In the genomic region with DNA sequence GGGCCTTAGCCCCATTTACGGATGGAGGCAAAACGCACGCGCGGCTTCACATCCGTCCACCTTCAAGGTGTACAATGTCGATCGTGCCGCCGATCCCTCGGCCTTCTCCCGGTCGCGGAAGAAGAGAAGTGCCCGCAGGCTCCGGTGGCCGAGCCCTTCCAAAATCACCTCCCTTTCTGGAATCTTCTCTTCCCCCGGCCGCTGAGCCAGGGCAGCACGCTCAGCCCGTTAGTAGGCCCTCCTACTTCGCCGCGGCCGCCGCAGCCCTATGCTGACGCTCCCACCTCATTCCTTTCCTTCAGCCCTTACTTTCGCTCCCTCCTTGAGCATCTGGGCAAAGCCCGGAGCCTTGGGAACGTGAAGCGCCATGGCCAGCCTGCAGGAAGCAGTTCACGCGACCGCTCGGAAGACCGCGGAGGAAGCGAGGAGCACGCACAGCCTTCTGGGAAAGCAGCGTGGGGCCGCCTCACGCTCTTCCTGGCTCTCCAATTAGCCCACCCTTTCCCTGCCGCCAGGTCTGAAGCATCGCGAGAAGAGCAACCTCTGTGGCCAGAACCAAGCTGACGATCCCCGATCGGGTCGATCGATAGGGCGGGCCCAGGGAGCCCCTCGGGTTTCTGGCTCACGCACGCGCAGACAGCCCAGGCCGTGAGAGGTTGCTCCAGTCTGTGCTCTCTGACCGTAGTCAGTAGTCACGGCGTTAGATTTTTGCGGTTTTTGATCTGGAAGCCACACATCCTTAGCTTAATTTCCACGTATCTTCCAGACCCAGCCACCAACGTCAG, we compare ENCODE assay signal across 8 cellular contexts. TPM values are rescaled to one million over a fixed set of nuclear protein-coding genes. Genes with fewer than 3 reads are reported as not detected.
DNase-seq lines count a peak whose midpoint lies in the region; ATAC-seq, FAIRE-seq and TF ChIP-seq lines count a peak whose summit lies in the region.

Gene CCT8, minus strand, starts transcription at position 427 of the 785 bp plus-strand sequence. Its CDS starts 58 bp downstream, at position 369.

- POLR2A ChIA-PET in OCI-LY7 (lab: Charles Lee): interaction anchor here (0.5 to 4.6 kb wide), 23 partner anchors 8 to 325 kb away, joined by 3 to 35 read pairs (median 6); partner anchors contain the start of genes RWDD2B and USP16

- DNase-seq in D721Med (ENCODE audit: insufficient read length, low spot score) (peak; percentile 42), HuH-7.5 (ENCODE audit: low spot score) (peak; percentile 69), OCI-LY7 (ENCODE audit: low spot score) (peak; percentile 100), activated T-cell treated with anti-CD3 and anti-CD28 coated beads for 1 hour (ENCODE audit: low read depth) (peak; percentile 97), endothelial cell (ENCODE audit: low spot score) (peak; percentile 98), mesothelial cell of epicardium (ENCODE audit: low spot score in 2 of 2, unreplicated experiment in 2 of 2) (peak; percentile 94 to 95)
- peak; percentile 98 to 99 for DNase-seq in stimulated activated CD8-positive, alpha-beta memory T cell treated with anti-CD3 and anti-CD28 coated beads, Interleukin-15, amount 100 ng/mL, for 48 hours (ENCODE audit: low read depth in 2 of 2)

- TF ChIP-seq CTCF in D721Med (IDR thresholded peaks at IDR 0.05; ENCODE audit: insufficient read depth, missing control alignments) (no peak), OCI-LY7 (conservative IDR thresholded peaks at IDR 0.05; ENCODE audit: low read length) (no peak), endothelial cell (IDR thresholded peaks at IDR 0.05; ENCODE audit: unreplicated experiment) (no peak), mesothelial cell of epicardium (IDR thresholded peaks at IDR 0.05; ENCODE audit: unreplicated experiment) (no peak)

- H3K27ac Mint-ChIP-seq in endothelial cell (ENCODE audit: unreplicated experiment) (peak within 1 kb of the TSS; percentile 99), mesothelial cell of epicardium (peak within 1 kb of the TSS; percentile 99)

- peak within 1 kb of the TSS; percentile 100 for H3K4me3 ChIP-seq in OCI-LY7 (ENCODE audit: low read depth, low read length, poor library complexity, severe bottlenecking)

- peaks cover 50% of the 10 kb centered on the region for H3K36me3 ChIP-seq in OCI-LY7 (ENCODE audit: insufficient read depth, low read length)

- H3K36me3 Mint-ChIP-seq in endothelial cell (ENCODE audit: low read depth, unreplicated experiment): peaks cover 6% of the 10 kb centered on the region
- no peaks in the 10 kb centered on the region for H3K36me3 Mint-ChIP-seq in mesothelial cell of epicardium

- ATAC-seq in GM21526 (IDR thresholded peaks at IDR 0.05; ENCODE audit: low FRiP score, unreplicated experiment): peak; percentile 93

- intact Hi-C loops in OCI-LY7 (cut with micrococcal nuclease; ENCODE audit: unreplicated experiment): loop anchor here (1.0 to 2.0 kb wide), 3 partner anchors 49 to 225 kb away; partner anchors contain the start of genes BACH1, LTN1 and USP16

- BruUV-seq in OCI-LY7 (replicated peaks; lab: Mats Ljungman, UMichigan): no TSS peak

- H3K4me3 Mint-ChIP-seq in endothelial cell (ENCODE audit: unreplicated experiment) (peak within 1 kb of the TSS; percentile 99), mesothelial cell of epicardium (peak within 1 kb of the TSS; percentile 99)

- H3K4me1 Mint-ChIP-seq in endothelial cell (ENCODE audit: unreplicated experiment) (peaks cover 29% of the 10 kb centered on the region), mesothelial cell of epicardium (peaks cover 18% of the 10 kb centered on the region)

- peaks cover 57% of the 10 kb centered on the region for H3K79me2 ChIP-seq in OCI-LY7 (ENCODE audit: insufficient read depth, low read depth, low read length)

- no peak for FAIRE-seq in D721Med (lab: Jason Lieb, UNC)

- H3K9me3 Mint-ChIP-seq in endothelial cell (ENCODE audit: unreplicated experiment) (no peaks in the 10 kb centered on the region), mesothelial cell of epicardium (no peaks in the 10 kb centered on the region)

- no peaks in the 10 kb centered on the region for H3K9me2 ChIP-seq in OCI-LY7 (ENCODE audit: insufficient read depth, low read length)

- CTCF ChIA-PET in OCI-LY7 (lab: Charles Lee; ENCODE audit: unreplicated experiment): interaction anchor here (1.5 kb wide), 1 partner anchor 43 kb away, joined by 3 read pairs; no protein-coding TSS in a partner anchor

- H3K27ac ChIP-seq in OCI-LY7 (ENCODE audit: low read depth, low read length, poor library complexity, severe bottlenecking): peak within 1 kb of the TSS; percentile 74

- peaks cover 46% of the 10 kb centered on the region for H4K20me1 ChIP-seq in OCI-LY7 (ENCODE audit: insufficient read depth, low read length)

- peak within 1 kb of the TSS; percentile 98 for H3K4me2 ChIP-seq in OCI-LY7 (ENCODE audit: low read length)

- H3K27me3 Mint-ChIP-seq in endothelial cell (ENCODE audit: unreplicated experiment) (peaks cover 4% of the 10 kb centered on the region), mesothelial cell of epicardium (ENCODE audit: low read depth) (no peaks in the 10 kb centered on the region)

- peaks cover 46% of the 10 kb centered on the region for H3K4me1 ChIP-seq in OCI-LY7 (ENCODE audit: insufficient read depth, low read length, poor library complexity, severe bottlenecking)

- H2AFZ ChIP-seq in OCI-LY7 (ENCODE audit: low read length): peak within 1 kb of the TSS; percentile 99

- H3K9me3 ChIP-seq in OCI-LY7 (ENCODE audit: low read length): no peaks in the 10 kb centered on the region

RNA-seq across cellular contexts. Expression of gene CCT8, which starts in this region (rescaled TPM):
- total RNA-seq in OCI-LY7 (2014; rRNA removed; shearing (Covaris generic)): 229 and 240 TPM in 2 replicates
- 332 and 375 TPM in 2 replicates for total RNA-seq in OCI-LY7 (2022)
- 186 TPM for total RNA-seq in endothelial cell (ENCODE audit: unreplicated experiment)
- 166 to 174 TPM (median 171 TPM) in 3 replicates for total RNA-seq in mesothelial cell of epicardium

Comparison
In these comparisons a context has a peak if more than half of its experiments do, and no peak if none do; other contexts are left out.
1. Peak in every context shown above with its lines: DNase-seq, ATAC-seq, H3K4me3 ChIP-seq and H3K27ac ChIP-seq.
2. DNase-seq: peak in every context shown above with its lines; median percentile 100 in OCI-LY7; 98 in stimulated activated CD8-positive, alpha-beta memory T cell treated with anti-CD3 and anti-CD28 coated beads, Interleukin-15, amount 100 ng/mL, for 48 hours; 98 in endothelial cell; 97 in activated T-cell treated with anti-CD3 and anti-CD28 coated beads for 1 hour; 94 in mesothelial cell of epicardium; 69 in HuH-7.5; 42 in D721Med.